In the genomic region with DNA sequence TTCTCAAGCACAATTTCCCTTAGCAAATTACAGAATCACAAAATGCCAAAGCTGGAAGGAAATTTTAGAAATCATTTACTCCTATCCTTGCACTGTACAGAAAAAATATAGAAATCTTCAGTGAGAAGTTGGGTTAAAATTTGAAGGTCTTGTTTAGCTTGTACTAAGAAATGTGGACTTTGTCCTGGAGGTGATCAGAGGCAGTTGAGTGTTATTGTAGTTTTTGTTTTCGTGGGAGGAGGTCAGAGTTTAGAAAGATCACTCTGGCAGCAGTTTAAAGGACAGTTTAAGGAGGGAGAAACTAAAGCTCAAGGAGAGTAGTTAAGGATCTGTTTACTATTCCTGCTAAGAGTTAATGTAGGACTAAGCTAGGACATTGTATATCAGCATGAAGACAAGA, we compare ENCODE assay signal across 36 cellular contexts. TPM values are rescaled to one million over a fixed set of nuclear protein-coding genes. Genes with fewer than 3 reads are reported as not detected.
"Had no signal": no experiment of that assay in that cellular context is flagged by ENCODE, and none has a peak within 500 bp of the region (broad histone marks: within the 10 kb centered on the region; RNA-seq: fewer than 3 reads in every experiment).

No MANE protein-coding gene starts in this region.

- H3K4me3 ChIP-seq: coronary artery, esophagus squamous epithelium, heart right ventricle, ovary, prostate gland, right atrium auricular region, sigmoid colon, spleen, thoracic aorta, tibial nerve, upper lobe of left lung had no signal

- FAIRE-seq: endometrium, islet of Langerhans, urothelium cell line had no signal

- H3K4me3 Mint-ChIP-seq: central memory CD8-positive, alpha-beta T cell; naive thymus-derived CD4-positive, alpha-beta T cell; stimulated activated naive B cell treated with anti-CD40 and anti-IgM and Interleukin-4, amounts not matched to agents 10 μg/mL and 1 μg/mL and 100 μg/mL, for 72 hours; stimulated activated naive CD8-positive, alpha-beta T cell treated with anti-CD3 and anti-CD28 coated beads, Interleukin-15, Interleukin-2, amounts not matched to agents 100 ng/mL and 50 ng/mL, for 24 hours had no signal

- H3K4me1 ChIP-seq: esophagus squamous epithelium, heart right ventricle, prostate gland, right atrium auricular region, sigmoid colon, spleen, tibial nerve, upper lobe of left lung had no signal

- H3K27ac ChIP-seq: coronary artery, esophagus squamous epithelium, heart right ventricle, ovary, prostate gland, right atrium auricular region, sigmoid colon, spleen, thoracic aorta, tibial nerve, upper lobe of left lung had no signal

- H3K36me3 Mint-ChIP-seq: naive thymus-derived CD4-positive, alpha-beta T cell; stimulated activated naive B cell treated with anti-CD40 and anti-IgM and Interleukin-4, amounts not matched to agents 10 μg/mL and 1 μg/mL and 100 μg/mL, for 72 hours had no signal

- DNase-seq: dermis blood vessel endothelial cell; effector memory CD4-positive, alpha-beta T cell; erythroblast; esophagus squamous epithelium; foreskin melanocyte; glutamatergic neuron; heart right ventricle; hippocampal formation; kidney glomerular epithelial cell; left colon; mesenchymal stem cell; midbrain; naive thymus-derived CD4-positive, alpha-beta T cell; occipital lobe; ovary; sigmoid colon; spleen; stimulated activated CD4-positive, alpha-beta T cell treated with anti-CD3 and anti-CD28 coated beads, Interleukin-15, amount 100 ng/mL, for 24 hours; stimulated activated CD4-positive, alpha-beta T cell treated with anti-CD3 and anti-CD28 coated beads, Interleukin-2, amount 100 ng/mL, for 48 hours; stimulated activated naive B cell treated with anti-CD40 and anti-IgM and Interleukin-4, amounts not matched to agents 10 μg/mL and 1 μg/mL and 100 μg/mL, for 72 hours; upper lobe of left lung had no signal

- H3K27me3 Mint-ChIP-seq: central memory CD8-positive, alpha-beta T cell; naive thymus-derived CD4-positive, alpha-beta T cell; stimulated activated naive B cell treated with anti-CD40 and anti-IgM and Interleukin-4, amounts not matched to agents 10 μg/mL and 1 μg/mL and 100 μg/mL, for 72 hours; stimulated activated naive CD8-positive, alpha-beta T cell treated with anti-CD3 and anti-CD28 coated beads, Interleukin-15, Interleukin-2, amounts not matched to agents 100 ng/mL and 50 ng/mL, for 24 hours had no signal

- ATAC-seq: heart right ventricle; left colon; naive thymus-derived CD4-positive, alpha-beta T cell; stimulated activated naive B cell treated with anti-CD40 and anti-IgM and Interleukin-4, amounts not matched to agents 10 μg/mL and 1 μg/mL and 100 μg/mL, for 72 hours had no signal

- H3K27ac Mint-ChIP-seq: naive thymus-derived CD4-positive, alpha-beta T cell; stimulated activated naive B cell treated with anti-CD40 and anti-IgM and Interleukin-4, amounts not matched to agents 10 μg/mL and 1 μg/mL and 100 μg/mL, for 72 hours; stimulated activated naive CD8-positive, alpha-beta T cell treated with anti-CD3 and anti-CD28 coated beads, Interleukin-15, Interleukin-2, amounts not matched to agents 100 ng/mL and 50 ng/mL, for 24 hours had no signal

- H3K36me3 ChIP-seq: esophagus squamous epithelium, heart right ventricle, ovary, prostate gland, right atrium auricular region, sigmoid colon, spleen, thoracic aorta, tibial nerve, upper lobe of left lung had no signal

- H3K4me1 Mint-ChIP-seq: central memory CD8-positive, alpha-beta T cell; naive thymus-derived CD4-positive, alpha-beta T cell; stimulated activated naive B cell treated with anti-CD40 and anti-IgM and Interleukin-4, amounts not matched to agents 10 μg/mL and 1 μg/mL and 100 μg/mL, for 72 hours had no signal

- H3K27me3 ChIP-seq: esophagus squamous epithelium, heart right ventricle, ovary, right atrium auricular region, sigmoid colon, spleen, tibial nerve, upper lobe of left lung had no signal

- H3K9me3 ChIP-seq: esophagus squamous epithelium, heart right ventricle, ovary, prostate gland, right atrium auricular region, sigmoid colon, spleen, thoracic aorta, tibial nerve, upper lobe of left lung had no signal

RNA-seq across cellular contexts. Expression of gene CXorf51B, which starts 54.4 kb away (rescaled TPM):
- total RNA-seq: dermis blood vessel endothelial cell; esophagus squamous epithelium; heart right ventricle; left colon; lower leg skin; lung microvascular endothelial cell; mucosa of gallbladder; naive thymus-derived CD4-positive, alpha-beta T cell; occipital lobe; ovary; right atrium auricular region; sigmoid colon; skeletal muscle tissue; spleen; thoracic aorta; tibial nerve; upper lobe of left lung had no signal
- polyA plus RNA-seq: heart right ventricle; naive thymus-derived CD4-positive, alpha-beta T cell; neural cell; ovary; sigmoid colon; spleen had no signal

RNA-seq across cellular contexts. Expression of gene CXorf51A, which starts 59.3 kb away (rescaled TPM):
- total RNA-seq: dermis blood vessel endothelial cell; esophagus squamous epithelium; heart right ventricle; left colon; lower leg skin; lung microvascular endothelial cell; mucosa of gallbladder; naive thymus-derived CD4-positive, alpha-beta T cell; occipital lobe; ovary; prostate gland; right atrium auricular region; sigmoid colon; skeletal muscle tissue; spleen; thoracic aorta; tibial nerve; upper lobe of left lung had no signal
- polyA plus RNA-seq: heart right ventricle; naive thymus-derived CD4-positive, alpha-beta T cell; neural cell; ovary; sigmoid colon; spleen had no signal
